In the genomic region with DNA sequence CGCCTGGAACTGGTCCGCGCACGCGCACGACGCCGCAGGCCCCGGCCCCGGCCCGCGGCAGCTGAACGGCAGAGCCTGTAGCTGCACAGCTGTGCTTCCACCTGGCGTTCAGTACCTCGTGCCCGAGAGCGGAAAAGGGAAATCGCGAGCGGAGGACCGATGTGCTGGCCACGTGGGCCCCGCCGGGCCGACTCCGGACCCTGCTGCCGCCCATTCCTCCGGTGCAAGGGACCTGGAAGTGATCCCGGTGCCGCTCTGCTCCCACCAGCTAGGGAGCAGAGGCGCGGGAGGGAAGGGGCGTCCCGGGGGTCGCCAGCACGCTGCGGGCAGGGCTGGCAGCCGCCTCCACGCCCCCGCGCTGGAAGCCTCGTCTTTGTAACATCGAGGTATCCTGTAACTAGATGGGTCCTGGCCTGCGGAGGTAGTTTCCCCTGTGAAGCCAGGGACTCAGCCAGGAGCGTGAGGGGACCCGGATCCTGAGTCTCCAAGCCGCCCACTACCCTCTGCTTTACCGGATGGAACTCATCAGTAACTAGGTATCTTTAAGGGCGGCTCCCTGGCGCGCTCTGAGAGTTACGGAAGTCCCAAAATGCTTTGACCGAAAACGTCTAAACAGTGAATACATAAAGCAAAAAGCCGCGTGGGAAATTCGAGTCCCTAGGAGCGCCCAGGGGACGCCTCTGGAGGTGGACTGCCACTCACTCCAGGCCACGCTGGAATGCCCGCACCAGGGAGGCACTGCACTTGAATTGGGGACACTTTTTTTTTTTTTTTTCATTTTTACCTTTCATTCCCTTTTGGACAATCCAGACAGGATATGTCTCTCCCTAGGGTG, we compare ENCODE assay signal across 8 cellular contexts. TPM values are rescaled to one million over a fixed set of nuclear protein-coding genes. Genes with fewer than 3 reads are reported as not detected.
DNase-seq lines count a peak whose midpoint lies in the region; ATAC-seq and TF ChIP-seq lines count a peak whose summit lies in the region.

No MANE protein-coding gene starts in this region.

- H3K79me1 ChIP-seq in trophoblast cell (ENCODE audit: low read length) = peaks cover 12% of the 10 kb centered on the region

- no peak overlapping the region for H2AK5ac ChIP-seq in trophoblast cell (ENCODE audit: low read length)

- peak overlapping the region; percentile 49 to 99 (median 96) for H3K27ac ChIP-seq in gastroesophageal sphincter
- H3K27ac ChIP-seq in trophoblast cell (ENCODE audit: low read depth, low read length) = no peak overlapping the region
- peak overlapping the region; percentile 87 to 97 for H3K27ac ChIP-seq in tibial artery

- H3K27me3 ChIP-seq in gastroesophageal sphincter (no peaks in the 10 kb centered on the region), trophoblast cell (ENCODE audit: insufficient read depth, low read length) (no peaks in the 10 kb centered on the region), tibial artery (no peaks in the 10 kb centered on the region)

- peaks cover 1% of the 10 kb centered on the region for H3K27me3 Mint-ChIP-seq in activated T-helper 1 cell treated with anti-CD3 and anti-CD28 coated beads, Interleukin-12 subunit alpha, Interleukin-12 subunit beta, Interleukin-2, Interleukin-4 antibody, amounts not matched to agents 30 ng/mL and 10 ng/mL and 1 ng/mL, durations not matched to agents 14 hours and 24 hours and 36 hours (ENCODE audit: insufficient read depth)

- H3K79me2 ChIP-seq in trophoblast cell (ENCODE audit: control insufficient read depth, insufficient read depth, low read length, poor library complexity) = peaks cover 4% of the 10 kb centered on the region

- H3K4me2 ChIP-seq in trophoblast cell (ENCODE audit: low read length) = peak overlapping the region; percentile 69

- H3K18ac ChIP-seq in trophoblast cell (ENCODE audit: low read length) = peak overlapping the region; percentile 17

- intact Hi-C loops in activated T-helper 1 cell treated with anti-CD3 and anti-CD28 coated beads, Interleukin-12 subunit alpha, Interleukin-12 subunit beta, Interleukin-2, Interleukin-4 antibody, amounts not matched to agents 30 ng/mL and 10 ng/mL and 1 ng/mL, durations not matched to agents 14 hours and 24 hours and 36 hours (cut with micrococcal nuclease) = loop anchor here (1.0 to 10.0 kb wide), 15 partner anchors 41 to 1447 kb away; a partner anchor contains a TSS
- intact Hi-C loops in tibial artery (cut with DNase I; ENCODE audit: low total_unique reads) = loop anchor here (10.0 kb wide), 1 partner anchor 706 kb away; a partner anchor contains a TSS

- no peak overlapping the region for H2BK5ac ChIP-seq in trophoblast cell (ENCODE audit: low read depth, low read length, poor library complexity)

- no peak overlapping the region for H3K4ac ChIP-seq in trophoblast cell (ENCODE audit: low read depth, low read length)

- H3K4me1 Mint-ChIP-seq in activated T-helper 1 cell treated with anti-CD3 and anti-CD28 coated beads, Interleukin-12 subunit alpha, Interleukin-12 subunit beta, Interleukin-2, Interleukin-4 antibody, amounts not matched to agents 30 ng/mL and 10 ng/mL and 1 ng/mL, durations not matched to agents 14 hours and 24 hours and 36 hours (ENCODE audit: low read depth) = peaks cover 39% of the 10 kb centered on the region

- H3K4me3 Mint-ChIP-seq in activated T-helper 1 cell treated with anti-CD3 and anti-CD28 coated beads, Interleukin-12 subunit alpha, Interleukin-12 subunit beta, Interleukin-2, Interleukin-4 antibody, amounts not matched to agents 30 ng/mL and 10 ng/mL and 1 ng/mL, durations not matched to agents 14 hours and 24 hours and 36 hours = peak overlapping the region; percentile 89

- H2BK12ac ChIP-seq in trophoblast cell (ENCODE audit: low read length) = no peak overlapping the region

- no peaks in the 10 kb centered on the region for H3K9me3 Mint-ChIP-seq in activated T-helper 1 cell treated with anti-CD3 and anti-CD28 coated beads, Interleukin-12 subunit alpha, Interleukin-12 subunit beta, Interleukin-2, Interleukin-4 antibody, amounts not matched to agents 30 ng/mL and 10 ng/mL and 1 ng/mL, durations not matched to agents 14 hours and 24 hours and 36 hours

- DNase-seq in DMS153 (lab: John Stamatoyannopoulos, UW) (peak; percentile 92), HuH-7 (ENCODE audit: low spot score) (peak; percentile 91), trophoblast cell (peak; percentile 86 to 93), tibial artery (peak; percentile 83 to 93)
- DNase-seq in activated T-helper 1 cell treated with anti-CD3 and anti-CD28 coated beads, Interleukin-12 subunit alpha, Interleukin-12 subunit beta, Interleukin-2, Interleukin-4 antibody, amounts not matched to agents 30 ng/mL and 10 ng/mL and 1 ng/mL, durations not matched to agents 14 hours and 24 hours and 36 hours (ENCODE audit: low spot score) = peak; percentile 95

- ATAC-seq in GM21529 (IDR thresholded peaks at IDR 0.05; ENCODE audit: unreplicated experiment) = peak; percentile 62
- ATAC-seq in gastroesophageal sphincter = peak; percentile 87

- H2AFZ ChIP-seq in trophoblast cell (ENCODE audit: insufficient read depth, low read length, poor library complexity) = peak overlapping the region; percentile 9

- H3K36me3 Mint-ChIP-seq in activated T-helper 1 cell treated with anti-CD3 and anti-CD28 coated beads, Interleukin-12 subunit alpha, Interleukin-12 subunit beta, Interleukin-2, Interleukin-4 antibody, amounts not matched to agents 30 ng/mL and 10 ng/mL and 1 ng/mL, durations not matched to agents 14 hours and 24 hours and 36 hours (ENCODE audit: low read depth) = peaks cover 17% of the 10 kb centered on the region

- peak overlapping the region; percentile 96 for H3K27ac Mint-ChIP-seq in activated T-helper 1 cell treated with anti-CD3 and anti-CD28 coated beads, Interleukin-12 subunit alpha, Interleukin-12 subunit beta, Interleukin-2, Interleukin-4 antibody, amounts not matched to agents 30 ng/mL and 10 ng/mL and 1 ng/mL, durations not matched to agents 14 hours and 24 hours and 36 hours

- peak; percentile 27 to 79 for TF ChIP-seq POLR2A in gastroesophageal sphincter (IDR thresholded peaks at IDR 0.05)

- H2BK120ac ChIP-seq in trophoblast cell (ENCODE audit: insufficient read depth, low read length, poor library complexity) = peak overlapping the region; percentile 33

- 0 to 6% methylated on average over 9 to 10 of the region's 61 CpGs for WGBS in gastroesophageal sphincter (ENCODE audit: low coverage in 1 of 2), 2 donors
- WGBS in trophoblast cell (ENCODE audit: extremely low coverage, insufficient coverage, insufficient read length) = no CpG with 5 or more reads among the region's 61 CpGs

- no peaks in the 10 kb centered on the region for H3K9me3 ChIP-seq in gastroesophageal sphincter
- H3K9me3 ChIP-seq in trophoblast cell (ENCODE audit: insufficient read depth, low read depth, low read length) = no peaks in the 10 kb centered on the region
- H3K9me3 ChIP-seq in tibial artery = no peaks in the 10 kb centered on the region

- TF ChIP-seq CTCF in gastroesophageal sphincter (IDR thresholded peaks at IDR 0.05) = peak in 3 of 4 experiments; percentile 23 to 51 (median 36)
- no peak for TF ChIP-seq CTCF in tibial artery (IDR thresholded peaks at IDR 0.05)

- H3K4me3 ChIP-seq in gastroesophageal sphincter = peak overlapping the region; percentile 42 to 81
- peak overlapping the region; percentile 64 for H3K4me3 ChIP-seq in trophoblast cell (ENCODE audit: low read depth, low read length)
- H3K4me3 ChIP-seq in tibial artery = peak overlapping the region; percentile 75 to 78

- peak overlapping the region; percentile 4 for H3K14ac ChIP-seq in trophoblast cell (ENCODE audit: low read length)

- H3K23ac ChIP-seq in trophoblast cell (ENCODE audit: low read length) = no peak overlapping the region

- peak overlapping the region; percentile 30 for H4K8ac ChIP-seq in trophoblast cell (ENCODE audit: low read depth, low read length)

- H3K4me1 ChIP-seq in gastroesophageal sphincter (peaks cover 3 to 83% (median 15%) of the 10 kb centered on the region in 3 donors), trophoblast cell (ENCODE audit: control insufficient read depth in 1 of 2, insufficient read depth in 2 of 2, low read length in 2 of 2) (peaks cover 6 to 7% of the 10 kb centered on the region in 2 experiments), tibial artery (peaks cover 0 to 49% (median 42%) of the 10 kb centered on the region in 4 donors)

- TF ChIP-seq EP300 in gastroesophageal sphincter (IDR thresholded peaks at IDR 0.05) = no peak

- peak overlapping the region; percentile 16 for H3K9ac ChIP-seq in trophoblast cell (ENCODE audit: low read length)

- peaks cover 0 to 11% of the 10 kb centered on the region in 2 donors for H3K36me3 ChIP-seq in gastroesophageal sphincter
- peaks cover 2 to 7% of the 10 kb centered on the region in 2 experiments for H3K36me3 ChIP-seq in trophoblast cell (ENCODE audit: control insufficient read depth in 1 of 2, insufficient read depth in 2 of 2, low read length in 2 of 2)
- H3K36me3 ChIP-seq in tibial artery = peaks cover 7 to 10% (median 10%) of the 10 kb centered on the region in 3 donors

- peak overlapping the region; percentile 10 for H4K12ac ChIP-seq in trophoblast cell (ENCODE audit: low read depth, low read length)

- peak overlapping the region; percentile 26 for H4K91ac ChIP-seq in trophoblast cell (ENCODE audit: low read depth, low read length)

TF ChIP-seq in PFSK-1, 5 proteins besides CTCF, POLR2A, EP300 and RAD21 (continues in another document):
- TF ChIP-seq TAF1 (IDR thresholded peaks at IDR 0.05; ENCODE audit: borderline replicate concordance, insufficient read depth, low read length) (0 out of 2 replicates have a peak, but pooled peaks have one; percentile 14), SIN3A (IDR thresholded peaks at IDR 0.05; ENCODE audit: borderline replicate concordance, insufficient read depth, low read length) (no peak), POLR2AphosphoS5 (IDR thresholded peaks at IDR 0.05; ENCODE audit: low read depth, low read length) (no peak)

RNA-seq across cellular contexts. Expression of a gene that starts 0.7 kb away (rescaled TPM):
- 96.5 TPM for polyA plus RNA-seq in PFSK-1 (2012; ENCODE audit: insufficient read length, low read depth)
- 235 and 247 TPM in 2 replicates for total RNA-seq in activated T-helper 1 cell treated with anti-CD3 and anti-CD28 coated beads, Interleukin-12 subunit alpha, Interleukin-12 subunit beta, Interleukin-2, Interleukin-4 antibody, amounts not matched to agents 30 ng/mL and 10 ng/mL and 1 ng/mL, durations not matched to agents 14 hours and 24 hours and 36 hours
- 100 to 1,000 TPM; 105 to 199 (median 137) TPM for total RNA-seq in gastroesophageal sphincter
- polyA plus RNA-seq in trophoblast cell (2013) = 175 and 189 TPM in 2 replicates

Comparison
In these comparisons a context has a peak if more than half of its experiments do, and no peak if none do; other contexts are left out.
1. CTCF ChIP-seq: peak in gastroesophageal sphincter (3 of 4); none in tibial artery (0 of 2).
2. Peak in every context shown above with its lines, with median percentiles within 50 percentile points of each other: DNase-seq and H3K4me3 ChIP-seq.